2 cellular contexts compared by ENCODE assay signal in the genomic region with DNA sequence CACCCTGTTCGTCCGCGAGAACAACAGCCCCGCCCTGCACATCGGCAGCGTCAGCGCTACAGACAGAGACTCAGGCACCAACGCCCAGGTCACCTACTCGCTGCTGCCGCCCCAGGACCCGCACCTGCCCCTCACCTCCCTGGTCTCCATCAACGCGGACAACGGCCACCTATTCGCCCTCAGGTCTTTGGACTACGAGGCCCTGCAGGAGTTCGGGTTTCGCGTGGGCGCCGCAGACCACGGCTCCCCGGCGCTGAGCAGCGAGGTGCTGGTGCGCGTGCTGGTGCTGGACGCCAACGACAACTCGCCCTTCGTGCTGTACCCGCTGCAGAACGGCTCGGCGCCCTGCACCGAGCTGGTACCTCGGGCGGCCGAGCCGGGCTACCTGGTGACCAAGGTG. TPM values are rescaled to one million over a fixed set of nuclear protein-coding genes. Genes with fewer than 3 reads are reported as not detected.
"Had no signal": no experiment of that assay in that cellular context is flagged by ENCODE, and none has a peak within 500 bp of the region (broad histone marks: within the 10 kb centered on the region; RNA-seq: fewer than 3 reads in every experiment).

No MANE protein-coding gene starts in this region.

RNA-seq across cellular contexts. Expression of a gene that starts 9.3 kb away (rescaled TPM):
- total RNA-seq: PC-3 had no signal

RNA-seq across cellular contexts. Expression of a gene that starts 12.8 kb away (rescaled TPM):
- total RNA-seq: K562 had no signal
- polyA plus RNA-seq: K562 had no signal

RNA-seq across cellular contexts. Expression of a gene that starts 22.2 kb away (rescaled TPM):
- total RNA-seq: K562 had no signal

RNA-seq across cellular contexts. Expression of a gene that starts 27.4 kb away (rescaled TPM):
- total RNA-seq: K562 had no signal
- polyA plus RNA-seq: K562 had no signal

RNA-seq across cellular contexts. Expression of a gene that starts 36.5 kb away (rescaled TPM):
- total RNA-seq: K562 had no signal
- polyA plus RNA-seq: K562 had no signal
